16 cellular contexts compared by ENCODE assay signal in genomic region chr16:78932395-78932794, GRCh38.
A peak's percentile ranks its signal among the peaks of the same experiment; 100 is the strongest.
DNase-seq lines count a peak whose midpoint lies in the region; ATAC-seq lines count a peak whose summit lies in the region.
"Had no signal": no experiment of that assay in that cellular context is flagged by ENCODE, and none has a peak within 500 bp of the region (broad histone marks: within the 10 kb centered on the region; RNA-seq: fewer than 3 reads in every experiment).

No MANE protein-coding gene starts in this region.

- H3K27ac Mint-ChIP-seq in immature natural killer cell = no peak overlapping the region

- ATAC-seq in GM19351 (IDR thresholded peaks at IDR 0.05; ENCODE audit: unreplicated experiment) = no peak
- ATAC-seq: A549, HCT116 had no signal

- no peak overlapping the region for H3K4me3 Mint-ChIP-seq in immature natural killer cell
- H3K4me3 Mint-ChIP-seq: CD4-positive, alpha-beta memory T cell had no signal

- H3K27me3 ChIP-seq in stomach smooth muscle (ENCODE audit: control insufficient read depth in 1 of 2, insufficient read depth in 2 of 2, low read length in 2 of 2) = no peaks in the 10 kb centered on the region
- H3K27me3 ChIP-seq: BE2C had no signal

- no peaks in the 10 kb centered on the region for H3K36me3 ChIP-seq in stomach smooth muscle (ENCODE audit: control insufficient read depth in 2 of 2, insufficient read depth in 2 of 2, low read length in 2 of 2)
- H3K36me3 ChIP-seq: BE2C had no signal

- no peaks in the 10 kb centered on the region for H3K9me3 Mint-ChIP-seq in immature natural killer cell

- H3K27me3 Mint-ChIP-seq in immature natural killer cell (ENCODE audit: low read depth in 3 of 3) = peaks cover 0 to 2% (median 2%) of the 10 kb centered on the region in 3 donors
- H3K27me3 Mint-ChIP-seq: CD4-positive, alpha-beta memory T cell had no signal

- peak overlapping the region; percentile 78 for H3K27ac ChIP-seq in stomach smooth muscle (ENCODE audit: low read length)
- H3K27ac ChIP-seq: A549, C4-2B, GM23248, HL-60 had no signal

- peak; percentile 63 for DNase-seq in DMS79 treated with DMSO at 0.1 percent for 48 hours (lab: John Stamatoyannopoulos, UW)
- DNase-seq in ELF-1 (ENCODE audit: low read depth, low spot score) = peak; percentile 51
- peak; percentile 90 for DNase-seq in RPMI8226
- DNase-seq in NCI-H1436 treated with DMSO at 0.1 percent for 48 hours (lab: John Stamatoyannopoulos, UW) = no peak
- no peak for DNase-seq in MV-4-11 (lab: John Stamatoyannopoulos, UW)
- DNase-seq in immature natural killer cell = no peak
- DNase-seq: BE2C; CD4-positive, alpha-beta memory T cell; DND-41; GM23248 had no signal

- no peaks in the 10 kb centered on the region for H3K9me3 ChIP-seq in stomach smooth muscle (ENCODE audit: control insufficient read depth in 2 of 2, low read length in 2 of 2)
- H3K9me3 ChIP-seq: A549, BE2C had no signal

- no peaks in the 10 kb centered on the region for H3K36me3 Mint-ChIP-seq in immature natural killer cell

- no peaks in the 10 kb centered on the region for H3K4me1 Mint-ChIP-seq in immature natural killer cell
- H3K4me1 Mint-ChIP-seq: CD4-positive, alpha-beta memory T cell had no signal

- no peak overlapping the region for H3K4me3 ChIP-seq in stomach smooth muscle (ENCODE audit: low read length in 2 of 2)
- H3K4me3 ChIP-seq: A549, GM23248 had no signal

- peak overlapping the region in 1 of 2 donors; percentile 32 for H3K9ac ChIP-seq in stomach smooth muscle (ENCODE audit: low read length in 2 of 2)
- H3K9ac ChIP-seq: GM23248 had no signal

- peaks cover 14% of the 10 kb centered on the region for H3K4me1 ChIP-seq in stomach smooth muscle (ENCODE audit: control insufficient read depth, insufficient read depth, low read length)
- H3K4me1 ChIP-seq: A549, BE2C had no signal

Comparison
In these comparisons a context has a peak if more than half of its experiments do, and no peak if none do; other contexts are left out.
1. DNase-seq: peak in DMS79 treated with DMSO at 0.1 percent for 48 hours (single experiment), ELF-1 (single experiment) and RPMI8226 (single experiment); none in NCI-H1436 treated with DMSO at 0.1 percent for 48 hours (single experiment), MV-4-11 (single experiment) and immature natural killer cell (0 of 3).